In the genomic region with DNA sequence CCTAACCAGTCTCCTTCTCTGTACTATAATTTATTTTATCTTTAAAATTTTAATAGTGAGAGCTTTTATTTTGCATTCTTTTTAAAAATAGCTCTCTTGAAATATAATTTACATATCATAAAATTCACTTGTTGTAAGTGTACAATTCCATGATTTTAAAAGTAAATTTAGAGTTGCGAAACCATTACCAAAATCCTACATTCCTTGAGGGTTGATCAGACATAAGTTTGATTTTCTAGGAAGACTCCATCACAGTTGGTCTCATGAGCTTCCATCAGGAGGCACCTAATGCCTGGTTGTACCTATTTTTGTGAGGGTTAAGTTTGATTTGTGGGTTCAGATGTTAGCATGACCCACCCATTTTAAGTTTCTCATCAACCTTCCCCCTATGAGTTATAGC, we compare ENCODE assay signal across 17 cellular contexts.
DNase-seq lines count a peak whose midpoint lies in the region; ATAC-seq and TF ChIP-seq lines count a peak whose summit lies in the region.
"Had no signal": no experiment of that assay in that cellular context is flagged by ENCODE, and none has a peak within 500 bp of the region (broad histone marks: within the 10 kb centered on the region; RNA-seq: fewer than 3 reads in every experiment).

No MANE protein-coding gene starts in this region.

- no TSS peak for BruUV-seq in IMR-90 (replicated peaks; lab: Mats Ljungman, UMichigan)

- no peaks in the 10 kb centered on the region for H3K27me3 ChIP-seq in GM23248 (replicated peaks; ENCODE audit: insufficient read depth)
- H3K27me3 ChIP-seq in IMR-90 (ENCODE audit: control insufficient read depth, insufficient read depth, low read length), result no peaks in the 10 kb centered on the region

- H3K4me2 ChIP-seq in GM23248 (ENCODE audit: unreplicated experiment) (peak overlapping the region; percentile 2), IMR-90 (ENCODE audit: low read depth, low read length) (no peak overlapping the region)

- H3K14ac ChIP-seq in IMR-90 (replicated peaks; ENCODE audit: low read depth, low read length), result peak overlapping the region; percentile 15; the same call in 1 of the 2 replicates

- H3K4me3 ChIP-seq in GM23248, result no peak overlapping the region
- no peak overlapping the region for H3K4me3 ChIP-seq in IMR-90 (ENCODE audit: insufficient read depth, low read depth, low read length)

- H2BK15ac ChIP-seq in IMR-90 (ENCODE audit: low read depth, low read length), result no peak overlapping the region; the same call in 2 of the 3 replicates

- no peak overlapping the region for H3K4me3 Mint-ChIP-seq in progenitor cell of endocrine pancreas (ENCODE audit: low read depth)
- H3K4me3 Mint-ChIP-seq: CD4-positive, alpha-beta memory T cell had no signal

- intact Hi-C loops in IMR-90 (cut with micrococcal nuclease), result no loop called here

- H3K27ac Mint-ChIP-seq in progenitor cell of endocrine pancreas, result no peak overlapping the region
- H3K27ac Mint-ChIP-seq: CD4-positive, alpha-beta memory T cell had no signal

- peaks cover 19% of the 10 kb centered on the region; the same call in 1 of the 2 replicates for H3K79me2 ChIP-seq in GM23248 (ENCODE audit: insufficient read depth)

- H4K91ac ChIP-seq in IMR-90 (ENCODE audit: insufficient read depth, low read depth, low read length), result peak overlapping the region; percentile 64

- dilution Hi-C loops in IMR-90 (cut with HindIII; ENCODE audit: low sequenced_read_pairs, unreplicated experiment), result no loop called here

- H3K23ac ChIP-seq in IMR-90 (ENCODE audit: low read depth, low read length), result peak overlapping the region; percentile 30; the same call in 1 of the 2 replicates

- peak overlapping the region; percentile 48; the same call in 1 of the 2 replicates for H2BK20ac ChIP-seq in IMR-90 (ENCODE audit: low read depth, low read length)

- no peak overlapping the region for H2AK5ac ChIP-seq in IMR-90 (ENCODE audit: low read depth, low read length)

- H3K56ac ChIP-seq in IMR-90 (ENCODE audit: extremely low read depth, insufficient read depth, low read length), result no peak overlapping the region

- peak overlapping the region; percentile 55; the same call in 1 of the 2 replicates for H4K5ac ChIP-seq in IMR-90 (ENCODE audit: low read depth, low read length)

- TF ChIP-seq POLR2A in IMR-90 (IDR thresholded peaks at IDR 0.05; ENCODE audit: low read depth, low read length), result no peak

- H3K4ac ChIP-seq in IMR-90 (ENCODE audit: low read depth, low read length), result peak overlapping the region; percentile 47; the same call in 1 of the 2 replicates

- peak overlapping the region; percentile 68 for H2BK5ac ChIP-seq in IMR-90 (ENCODE audit: low read depth, low read length, poor library complexity, severe bottlenecking)

- peak overlapping the region; percentile 56; the same call in 1 of the 2 replicates for H3K18ac ChIP-seq in IMR-90 (ENCODE audit: low read depth, low read length)

- no peaks in the 10 kb centered on the region for H3K79me1 ChIP-seq in IMR-90 (ENCODE audit: low read depth in 1 of 2, low read length in 2 of 2)

- peak overlapping the region; percentile 75; the same call in 1 of the 2 replicates for H2BK120ac ChIP-seq in IMR-90 (ENCODE audit: low read depth, low read length)

- H2AK9ac ChIP-seq in IMR-90 (replicated peaks; ENCODE audit: low read depth, low read length, poor library complexity), result no peak overlapping the region

- peaks cover 38% of the 10 kb centered on the region for H3K4me1 ChIP-seq in GM23248 (ENCODE audit: insufficient read depth)
- peaks cover 7% of the 10 kb centered on the region for H3K4me1 ChIP-seq in IMR-90 (ENCODE audit: control insufficient read depth, insufficient read depth, low read length)

- DNase-seq in GM23248 (peak; percentile 39), IMR-90 (peak; percentile 21), fibroblast of peridontal ligament (ENCODE audit: extremely low read depth) (peak; percentile 56), progenitor cell of endocrine pancreas (ENCODE audit: low spot score, unreplicated experiment) (no peak), DMS 273 treated with DMSO at 0.1 percent for 48 hours (lab: John Stamatoyannopoulos, UW) (no peak), T1000 (lab: John Stamatoyannopoulos, UW) (no peak)
- DNase-seq: C1 segment of cervical spinal cord; Calu3; CD4-positive, alpha-beta memory T cell; COR-L47; DMS153; DND-41; EL; GDM1; H7 had no signal

- no peak for ATAC-seq in IMR-90 (ENCODE audit: low read depth)
- ATAC-seq in HG03439 (IDR thresholded peaks at IDR 0.05; ENCODE audit: unreplicated experiment), result no peak
- ATAC-seq: HCT116 had no signal

- H4K8ac ChIP-seq in IMR-90 (ENCODE audit: low read depth in 2 of 2, low read length in 2 of 2), result peak overlapping the region; percentile 2 to 6; a peak in 1 of 4 replicates

- no peak overlapping the region for H2AFZ ChIP-seq in GM23248
- H2AFZ ChIP-seq in IMR-90 (replicated peaks; ENCODE audit: low read length, poor library complexity), result no peak overlapping the region

- H3K9me1 ChIP-seq in IMR-90 (ENCODE audit: insufficient read depth, low read length), result 0 out of 2 replicates have a peak, but pooled peaks cover 3% of the 10 kb centered on the region

- H3K27me3 Mint-ChIP-seq in progenitor cell of endocrine pancreas, result no peaks in the 10 kb centered on the region

- no peaks in the 10 kb centered on the region for H3K4me1 Mint-ChIP-seq in progenitor cell of endocrine pancreas (ENCODE audit: low read depth)
- H3K4me1 Mint-ChIP-seq: CD4-positive, alpha-beta memory T cell had no signal

- TF ChIP-seq CTCF in IMR-90 (conservative IDR thresholded peaks at IDR 0.05; ENCODE audit: low read depth, low read length) (no peak), progenitor cell of endocrine pancreas (IDR thresholded peaks at IDR 0.05; ENCODE audit: unreplicated experiment) (no peak)

- H3F3A ChIP-seq in GM23248 (ENCODE audit: insufficient read depth), result peaks cover 37% of the 10 kb centered on the region

- no peak for TF ChIP-seq RAD21 in IMR-90 (IDR thresholded peaks at IDR 0.05; ENCODE audit: low read length)

- no peaks in the 10 kb centered on the region for H3K36me3 Mint-ChIP-seq in progenitor cell of endocrine pancreas (ENCODE audit: insufficient read depth)
- H3K36me3 Mint-ChIP-seq: CD4-positive, alpha-beta memory T cell had no signal

- POLR2A ChIA-PET in IMR-90 (lab: Charles Lee; ENCODE audit: unreplicated experiment), result no interaction called here

- no peaks in the 10 kb centered on the region for H3K9me3 Mint-ChIP-seq in progenitor cell of endocrine pancreas (ENCODE audit: low read depth)

- CTCF ChIA-PET in IMR-90 (lab: Yijun Ruan, JAX), result no interaction called here

- H3K27ac ChIP-seq in GM23248 (peak overlapping the region; percentile 76; the same call in 1 of the 2 replicates), IMR-90 (ENCODE audit: insufficient read depth, low read length) (no peak overlapping the region)

- H4K20me1 ChIP-seq in GM23248 (ENCODE audit: insufficient read depth) (no peaks in the 10 kb centered on the region), IMR-90 (ENCODE audit: insufficient read depth, low read length) (no peaks in the 10 kb centered on the region)

- H3K9me3 ChIP-seq in GM23248 (ENCODE audit: low read depth) (no peaks in the 10 kb centered on the region), IMR-90 (ENCODE audit: control insufficient read depth, insufficient read depth, low read length) (no peaks in the 10 kb centered on the region)

- 98 to 100% methylated on average over 1 of the region's 1 CpG for WGBS in GM23248 (ENCODE audit: low coverage in 1 of 2, low lambda C conversion rate in 2 of 2, missing lambda C conversion rate in 2 of 2), 2 experiments
- WGBS in IMR-90 (ENCODE audit: extremely low coverage in 2 of 2, insufficient read length in 1 of 2), 2 experiments, result no CpG with 5 or more reads among the region's 1 CpG

- in situ Hi-C loops in GM23248 (cut with MboI) (no loop called here), IMR-90 (cut with MboI; ENCODE audit: low sequenced_read_pairs) (no loop called here)

- no peaks in the 10 kb centered on the region for H3K9me2 ChIP-seq in GM23248 (ENCODE audit: insufficient read depth)

- H3K36me3 ChIP-seq in GM23248 (ENCODE audit: low read depth) (peaks cover 14% of the 10 kb centered on the region), IMR-90 (ENCODE audit: control insufficient read depth, insufficient read depth, low read length) (peaks cover 1% of the 10 kb centered on the region; the same call in 1 of the 2 replicates)

- H3K9ac ChIP-seq in GM23248 (no peak overlapping the region), IMR-90 (ENCODE audit: low read depth, low read length) (no peak overlapping the region)

TF ChIP-seq in IMR-90, 13 proteins besides CTCF, POLR2A, EP300 and RAD21:
- TF ChIP-seq RCOR1 (IDR thresholded peaks at IDR 0.05; ENCODE audit: insufficient replicate concordance, low read length) (no peak), CEBPB (IDR thresholded peaks at IDR 0.05; ENCODE audit: low read depth, low read length) (peak; percentile 84)

Comparison
In these comparisons a context has a peak if more than half of its experiments do, and no peak if none do; other contexts are left out.
1. DNase-seq: peak in GM23248 (single experiment), IMR-90 (single experiment) and fibroblast of peridontal ligament (single experiment); none in progenitor cell of endocrine pancreas (single experiment), DMS 273 treated with DMSO at 0.1 percent for 48 hours (single experiment) and T1000 (single experiment).